1 cellular context compared by ENCODE assay signal in the genomic region with DNA sequence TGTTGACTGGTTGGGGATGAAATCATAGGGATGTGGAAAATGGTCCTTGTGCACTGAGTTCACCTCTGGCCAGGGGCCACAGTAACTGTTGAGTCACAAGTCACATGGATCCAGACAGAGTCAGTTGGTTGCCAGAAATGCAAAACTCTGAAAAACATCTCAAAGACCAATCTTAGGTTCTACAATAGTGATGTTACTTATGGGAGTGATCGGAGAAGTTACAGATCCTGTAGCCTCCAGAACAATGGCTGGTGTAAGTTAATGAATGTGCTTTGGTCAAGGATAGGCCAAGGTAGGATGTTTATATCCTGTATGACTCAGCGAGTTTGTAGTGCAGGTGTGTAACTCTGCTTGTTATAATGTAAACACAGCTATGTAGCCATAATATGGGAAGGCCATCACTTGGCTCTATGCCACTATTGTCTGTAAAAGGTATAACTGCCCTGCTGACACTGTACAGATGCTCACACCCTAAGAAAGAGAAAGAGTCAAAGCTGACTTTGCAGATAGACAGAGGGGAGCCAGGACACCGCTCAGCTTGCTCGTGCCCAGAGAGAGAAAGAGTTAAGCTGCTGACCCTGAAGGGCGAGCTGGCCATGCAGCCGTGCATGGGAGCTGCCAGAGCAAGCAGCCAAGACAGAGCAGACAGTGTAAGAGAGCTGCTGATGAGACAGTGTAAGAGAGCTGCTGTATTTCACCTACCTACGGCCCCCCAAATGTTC.
TF ChIP-seq lines count a peak whose summit lies in the region.

No MANE protein-coding gene starts in this region.

TF ChIP-seq in HepG2, 621 proteins besides CTCF, POLR2A, EP300 and RAD21 (continued from another document and continues in another):
- TF ChIP-seq ZBTB40 (IDR thresholded peaks at IDR 0.05): no peak
- no peak; the same call in 1 of the 2 replicates for TF ChIP-seq ZBTB40 (CRISPR knock-in tag; IDR thresholded peaks at IDR 0.05)
- TF ChIP-seq PAX8 (CRISPR knock-in tag; IDR thresholded peaks at IDR 0.05; ENCODE audit: borderline replicate concordance): no peak
- 0 out of 2 replicates have a peak, but pooled peaks have one; percentile 26 for TF ChIP-seq ZNF275 (CRISPR knock-in tag; IDR thresholded peaks at IDR 0.05; ENCODE audit: borderline replicate concordance)
- TF ChIP-seq ZNF747 (CRISPR knock-in tag; IDR thresholded peaks at IDR 0.05; ENCODE audit: borderline replicate concordance): peak; percentile 32; the same call in 1 of the 2 replicates
- no peak for TF ChIP-seq STAG1 (CRISPR knock-in tag; IDR thresholded peaks at IDR 0.05)
- TF ChIP-seq SNAPC2 (CRISPR knock-in tag; IDR thresholded peaks at IDR 0.05): peak; percentile 68; the same call in 1 of the 2 replicates
- TF ChIP-seq MTF1 (CRISPR knock-in tag; IDR thresholded peaks at IDR 0.05): no peak
- no peak for TF ChIP-seq STAT6 (CRISPR knock-in tag; IDR thresholded peaks at IDR 0.05; ENCODE audit: borderline replicate concordance)
- peak; percentile 77 for TF ChIP-seq ZNF687 (CRISPR knock-in tag; IDR thresholded peaks at IDR 0.05)
- TF ChIP-seq ZNF362 (CRISPR knock-in tag; IDR thresholded peaks at IDR 0.05; ENCODE audit: borderline replicate concordance): no peak
- no peak; the same call in 1 of the 2 replicates for TF ChIP-seq NCOR1 (IDR thresholded peaks at IDR 0.05; ENCODE audit: borderline replicate concordance, low read length)
- TF ChIP-seq, protein P1, sequence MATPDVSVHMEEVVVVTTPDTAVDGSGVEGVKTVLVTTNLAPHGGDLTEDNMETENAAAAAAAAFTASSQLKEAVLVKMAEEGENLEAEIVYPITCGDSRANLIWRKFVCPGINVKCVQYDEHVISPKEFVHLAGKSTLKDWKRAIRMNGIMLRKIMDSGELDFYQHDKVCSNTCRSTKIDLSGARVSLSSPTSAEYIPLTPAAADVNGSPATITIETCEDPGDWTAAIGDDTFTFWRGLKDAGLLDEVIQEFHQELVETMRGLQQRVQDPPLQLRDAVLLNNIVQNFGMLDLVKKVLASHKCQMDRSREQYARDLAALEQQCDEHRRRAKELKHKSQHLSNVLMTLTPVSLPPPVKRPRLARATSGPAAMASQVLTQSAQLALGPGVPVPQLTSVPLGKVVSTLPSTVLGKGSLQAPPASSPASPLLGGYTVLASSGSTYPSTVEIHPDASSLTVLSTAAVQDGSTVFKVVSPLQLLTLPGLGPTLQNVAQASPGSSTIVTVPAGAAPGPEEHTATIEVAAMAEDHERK (CRISPR knock-in tag; IDR thresholded peaks at IDR 0.05; ENCODE audit: low read depth): no peak
- TF ChIP-seq KLF13 (CRISPR knock-in tag; IDR thresholded peaks at IDR 0.05): no peak
- TF ChIP-seq NFE2L2 (IDR thresholded peaks at IDR 0.05; ENCODE audit: low read length): peak; percentile 95
- peak; percentile 48; the same call in 1 of the 2 replicates for TF ChIP-seq ZNF878 (CRISPR knock-in tag; IDR thresholded peaks at IDR 0.05)
- TF ChIP-seq ZNF3 (CRISPR knock-in tag; IDR thresholded peaks at IDR 0.05): no peak
- TF ChIP-seq HDAC2 (CRISPR knock-in tag; IDR thresholded peaks at IDR 0.05): peak; percentile 70; the same call in 1 of the 2 replicates
- peak; percentile 88 for TF ChIP-seq NFIC (IDR thresholded peaks at IDR 0.05; ENCODE audit: low read length)
- TF ChIP-seq SP1 (IDR thresholded peaks at IDR 0.05): no peak
- TF ChIP-seq SP1 (CRISPR knock-in tag; IDR thresholded peaks at IDR 0.05): no peak
- peak; percentile 45 for TF ChIP-seq BCL6 (CRISPR knock-in tag; IDR thresholded peaks at IDR 0.05)
- TF ChIP-seq, protein P2, sequence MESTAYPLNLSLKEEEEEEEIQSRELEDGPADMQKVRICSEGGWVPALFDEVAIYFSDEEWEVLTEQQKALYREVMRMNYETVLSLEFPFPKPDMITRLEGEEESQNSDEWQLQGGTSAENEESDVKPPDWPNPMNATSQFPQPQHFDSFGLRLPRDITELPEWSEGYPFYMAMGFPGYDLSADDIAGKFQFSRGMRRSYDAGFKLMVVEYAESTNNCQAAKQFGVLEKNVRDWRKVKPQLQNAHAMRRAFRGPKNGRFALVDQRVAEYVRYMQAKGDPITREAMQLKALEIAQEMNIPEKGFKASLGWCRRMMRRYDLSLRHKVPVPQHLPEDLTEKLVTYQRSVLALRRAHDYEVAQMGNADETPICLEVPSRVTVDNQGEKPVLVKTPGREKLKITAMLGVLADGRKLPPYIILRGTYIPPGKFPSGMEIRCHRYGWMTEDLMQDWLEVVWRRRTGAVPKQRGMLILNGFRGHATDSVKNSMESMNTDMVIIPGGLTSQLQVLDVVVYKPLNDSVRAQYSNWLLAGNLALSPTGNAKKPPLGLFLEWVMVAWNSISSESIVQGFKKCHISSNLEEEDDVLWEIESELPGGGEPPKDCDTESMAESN (CRISPR knock-in tag; conservative IDR thresholded peaks at IDR 0.05): 0 out of 2 replicates have a peak, but pooled peaks have one; percentile 40
- TF ChIP-seq PHF21A (CRISPR knock-in tag; IDR thresholded peaks at IDR 0.05): no peak
- TF ChIP-seq JUND (CRISPR knock-in tag; IDR thresholded peaks at IDR 0.05): peak; percentile 76
- no peak for TF ChIP-seq GFI1 (CRISPR knock-in tag; IDR thresholded peaks at IDR 0.05; ENCODE audit: borderline replicate concordance)
- no peak for TF ChIP-seq ZNF564 (CRISPR knock-in tag; IDR thresholded peaks at IDR 0.05)
- no peak for TF ChIP-seq ZNF230 (CRISPR knock-in tag; IDR thresholded peaks at IDR 0.05)
- TF ChIP-seq MLX (CRISPR knock-in tag; IDR thresholded peaks at IDR 0.05): 0 out of 2 replicates have a peak, but pooled peaks have one; percentile 26
- no peak for TF ChIP-seq ZNF383 (CRISPR knock-in tag; IDR thresholded peaks at IDR 0.05; ENCODE audit: borderline replicate concordance)
- no peak for TF ChIP-seq ZNF263 (CRISPR knock-in tag; IDR thresholded peaks at IDR 0.05)
